Comparison of ENCODE assay signal across 18 cellular contexts in the genomic region with DNA sequence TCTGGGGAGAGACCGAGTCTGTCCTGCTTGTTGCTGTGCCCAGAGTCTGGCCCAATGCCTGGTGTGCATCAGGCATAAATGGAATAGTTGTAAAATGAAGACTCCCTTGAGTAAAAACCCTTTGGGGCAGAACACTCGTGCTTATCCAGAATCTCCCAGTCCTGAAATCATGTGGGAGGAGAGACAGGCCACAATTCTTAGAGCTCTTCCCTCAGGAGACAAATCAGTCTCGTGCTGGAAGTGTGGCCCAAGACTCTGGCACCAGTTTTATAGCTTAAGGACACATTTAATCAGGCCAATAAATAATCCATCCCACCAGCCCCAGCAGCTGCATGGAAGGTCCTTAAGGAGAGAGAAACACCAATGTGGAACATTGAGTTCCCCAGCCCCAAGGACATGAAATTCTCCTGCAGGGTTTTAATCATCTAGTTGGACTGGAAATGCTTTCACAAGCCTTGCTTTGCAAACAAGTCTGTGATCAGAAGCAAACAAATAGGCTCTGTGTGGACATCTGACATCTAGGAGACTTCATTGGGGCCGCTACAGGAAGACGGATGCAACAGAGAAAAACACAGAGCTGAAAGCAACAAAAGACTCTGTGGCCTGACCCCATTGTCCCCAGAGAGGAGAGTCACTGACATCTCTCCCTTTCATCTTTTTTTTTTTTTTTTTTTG.
DNase-seq lines count a peak whose midpoint lies in the region; ATAC-seq, FAIRE-seq and TF ChIP-seq lines count a peak whose summit lies in the region.
"Had no signal": no experiment of that assay in that cellular context is flagged by ENCODE, and none has a peak within 500 bp of the region (broad histone marks: within the 10 kb centered on the region; RNA-seq: fewer than 3 reads in every experiment).

No MANE protein-coding gene starts in this region.

- POLR2A ChIA-PET in CD8-positive, alpha-beta memory T cell (lab: Charles Lee): no interaction called here

- H3K9me2 ChIP-seq in hepatocyte (replicated peaks; ENCODE audit: insufficient read depth): no peaks in the 10 kb centered on the region

- H3K4me1 ChIP-seq in right atrium auricular region (no peaks in the 10 kb centered on the region), hepatocyte (ENCODE audit: insufficient read depth) (peaks cover 35% of the 10 kb centered on the region), osteoblast (ENCODE audit: insufficient read depth, low read length) (peaks cover 27% of the 10 kb centered on the region), small intestine (ENCODE audit: control insufficient read depth in 2 of 2, insufficient read depth in 1 of 2, low read depth in 1 of 2, low read length in 1 of 2) (no peaks in the 10 kb centered on the region)
- no peaks in the 10 kb centered on the region for H3K4me1 ChIP-seq in CD8-positive, alpha-beta memory T cell (ENCODE audit: insufficient read depth, low read length)
- H3K4me1 ChIP-seq: tibial artery had no signal

- DNase-seq in Right ventricle myocardium inferior (ENCODE audit: missing footprints) (no peak), right atrium auricular region (ENCODE audit: low spot score) (no peak), hepatocyte (ENCODE audit: low spot score) (no peak), osteoblast (ENCODE audit: insufficient read length, low spot score, missing footprints) (peak; percentile 75), small intestine (no peak)
- no peak for DNase-seq in CD8-positive, alpha-beta memory T cell
- DNase-seq: activated CD8-positive, alpha-beta memory T cell treated with anti-CD3 and anti-CD28 coated beads, Interleukin-2, amount 10 ng/mL, durations not matched to agents 7 days and 5 days; activated naive CD4-positive, alpha-beta T cell treated with Interleukin-2 at 50 U/mL for 16 hours; NCI-H1105; NCI-H345; tibial artery had no signal

- H3K27ac ChIP-seq in right atrium auricular region (no peak overlapping the region), hepatocyte (peak overlapping the region; percentile 52), osteoblast (ENCODE audit: low read depth, low read length) (no peak overlapping the region), small intestine (ENCODE audit: low read depth in 1 of 2, low read length in 1 of 2) (peak overlapping the region in 1 of 2 donors; percentile 59)
- H3K27ac ChIP-seq in CD8-positive, alpha-beta memory T cell (ENCODE audit: low read depth, low read length): no peak overlapping the region
- H3K27ac ChIP-seq: brain microvascular endothelial cell, SK-N-MC, tibial artery had no signal

- H3K27me3 Mint-ChIP-seq in CD8-positive, alpha-beta memory T cell: peaks cover 10 to 15% of the 10 kb centered on the region in 2 donors

- intact Hi-C loops in Right ventricle myocardium inferior (cut with DNase I): no loop called here

- H3K36me3 Mint-ChIP-seq in CD8-positive, alpha-beta memory T cell: no peaks in the 10 kb centered on the region
- H3K36me3 Mint-ChIP-seq: activated CD8-positive, alpha-beta memory T cell treated with anti-CD3 and anti-CD28 coated beads, Interleukin-2, amount 10 ng/mL, durations not matched to agents 7 days and 5 days had no signal

- ATAC-seq in Right ventricle myocardium inferior (peak; percentile 85), HG02938 (IDR thresholded peaks at IDR 0.05; ENCODE audit: unreplicated experiment) (no peak), GM18520 (IDR thresholded peaks at IDR 0.05; ENCODE audit: unreplicated experiment) (no peak)
- ATAC-seq: activated CD8-positive, alpha-beta memory T cell treated with anti-CD3 and anti-CD28 coated beads, Interleukin-2, amount 10 ng/mL, durations not matched to agents 7 days and 5 days had no signal

- WGBS in hepatocyte (ENCODE audit: low lambda C conversion rate, missing lambda C conversion rate): 51% methylated on average over 5 of the region's 5 CpGs
- WGBS in small intestine, 3 donors: 57 to 73% (median 57%) methylated on average over 5 of the region's 5 CpGs

- H3K4me1 Mint-ChIP-seq in CD8-positive, alpha-beta memory T cell: no peaks in the 10 kb centered on the region
- H3K4me1 Mint-ChIP-seq: activated CD8-positive, alpha-beta memory T cell treated with anti-CD3 and anti-CD28 coated beads, Interleukin-2, amount 10 ng/mL, durations not matched to agents 7 days and 5 days had no signal

- H3K36me3 ChIP-seq in right atrium auricular region: no peaks in the 10 kb centered on the region
- H3K36me3 ChIP-seq in hepatocyte (replicated peaks; ENCODE audit: insufficient read depth, low read depth): no peaks in the 10 kb centered on the region
- H3K36me3 ChIP-seq in osteoblast (ENCODE audit: insufficient read depth, low read length): no peaks in the 10 kb centered on the region
- no peaks in the 10 kb centered on the region for H3K36me3 ChIP-seq in small intestine (ENCODE audit: control insufficient read depth in 2 of 2, insufficient read depth in 2 of 2, low read length in 2 of 2)
- no peaks in the 10 kb centered on the region for H3K36me3 ChIP-seq in CD8-positive, alpha-beta memory T cell (ENCODE audit: insufficient read depth, low read length)
- H3K36me3 ChIP-seq: brain microvascular endothelial cell, tibial artery had no signal

- H2AFZ ChIP-seq in hepatocyte: no peak overlapping the region
- no peak overlapping the region for H2AFZ ChIP-seq in osteoblast (ENCODE audit: low read length)

- peaks cover 0 to 2% (median 0%) of the 10 kb centered on the region in 5 donors for H3K9me3 Mint-ChIP-seq in CD8-positive, alpha-beta memory T cell

- H3K4me2 ChIP-seq in hepatocyte: no peak overlapping the region
- H3K4me2 ChIP-seq in osteoblast (ENCODE audit: insufficient read depth, low read length): no peak overlapping the region

- FAIRE-seq in small intestine (lab: Jason Lieb, UNC): no peak
- FAIRE-seq: A204.1, D721Med, GM18507 had no signal

- no peak overlapping the region for H3K4me3 ChIP-seq in right atrium auricular region
- no peak overlapping the region for H3K4me3 ChIP-seq in hepatocyte
- no peak overlapping the region for H3K4me3 ChIP-seq in osteoblast (ENCODE audit: insufficient read depth, low read length)
- no peak overlapping the region for H3K4me3 ChIP-seq in small intestine (ENCODE audit: low read depth in 1 of 2, low read length in 2 of 2)
- H3K4me3 ChIP-seq in CD8-positive, alpha-beta memory T cell (ENCODE audit: low read length): no peak overlapping the region
- H3K4me3 ChIP-seq: SK-N-MC, tibial artery had no signal

- CTCF ChIA-PET in CD8-positive, alpha-beta memory T cell (lab: Charles Lee): no interaction called here

- H3K9me3 ChIP-seq in right atrium auricular region (no peaks in the 10 kb centered on the region), hepatocyte (ENCODE audit: low read depth) (no peaks in the 10 kb centered on the region), osteoblast (ENCODE audit: low read depth, low read length) (no peaks in the 10 kb centered on the region), small intestine (ENCODE audit: control insufficient read depth, low read depth) (no peaks in the 10 kb centered on the region)
- no peaks in the 10 kb centered on the region for H3K9me3 ChIP-seq in CD8-positive, alpha-beta memory T cell (ENCODE audit: low read length)
- H3K9me3 ChIP-seq: tibial artery had no signal

- H4K20me1 ChIP-seq in hepatocyte (ENCODE audit: insufficient read depth, poor library complexity, severe bottlenecking) (no peaks in the 10 kb centered on the region), osteoblast (ENCODE audit: insufficient read depth, low read length) (no peaks in the 10 kb centered on the region)

- no peak overlapping the region for H3K27ac Mint-ChIP-seq in CD8-positive, alpha-beta memory T cell
- H3K27ac Mint-ChIP-seq: activated CD8-positive, alpha-beta memory T cell treated with anti-CD3 and anti-CD28 coated beads, Interleukin-2, amount 10 ng/mL, durations not matched to agents 7 days and 5 days had no signal

- no peak overlapping the region for H3K4me3 Mint-ChIP-seq in CD8-positive, alpha-beta memory T cell
- H3K4me3 Mint-ChIP-seq: activated CD8-positive, alpha-beta memory T cell treated with anti-CD3 and anti-CD28 coated beads, Interleukin-2, amount 10 ng/mL, durations not matched to agents 7 days and 5 days had no signal

- TF ChIP-seq CTCF in right atrium auricular region (IDR thresholded peaks at IDR 0.05) (no peak), hepatocyte (IDR thresholded peaks at IDR 0.05; ENCODE audit: poor library complexity) (no peak), osteoblast (IDR thresholded peaks at IDR 0.05; ENCODE audit: extremely low read depth, low read depth, low read length) (no peak)

- H3K27me3 ChIP-seq in right atrium auricular region (no peaks in the 10 kb centered on the region), hepatocyte (no peaks in the 10 kb centered on the region), osteoblast (ENCODE audit: insufficient read depth, low read length) (no peaks in the 10 kb centered on the region), small intestine (ENCODE audit: control insufficient read depth in 2 of 2, insufficient read depth in 2 of 2, low read length in 2 of 2) (no peaks in the 10 kb centered on the region)
- no peaks in the 10 kb centered on the region for H3K27me3 ChIP-seq in CD8-positive, alpha-beta memory T cell (ENCODE audit: insufficient read depth, low read length, poor library complexity, severe bottlenecking)
- H3K27me3 ChIP-seq: brain microvascular endothelial cell had no signal

- H3K79me2 ChIP-seq in hepatocyte (no peaks in the 10 kb centered on the region), osteoblast (ENCODE audit: insufficient read depth, low read length) (no peaks in the 10 kb centered on the region)
